Comparison of ENCODE assay signal across 18 cellular contexts in the genomic region with DNA sequence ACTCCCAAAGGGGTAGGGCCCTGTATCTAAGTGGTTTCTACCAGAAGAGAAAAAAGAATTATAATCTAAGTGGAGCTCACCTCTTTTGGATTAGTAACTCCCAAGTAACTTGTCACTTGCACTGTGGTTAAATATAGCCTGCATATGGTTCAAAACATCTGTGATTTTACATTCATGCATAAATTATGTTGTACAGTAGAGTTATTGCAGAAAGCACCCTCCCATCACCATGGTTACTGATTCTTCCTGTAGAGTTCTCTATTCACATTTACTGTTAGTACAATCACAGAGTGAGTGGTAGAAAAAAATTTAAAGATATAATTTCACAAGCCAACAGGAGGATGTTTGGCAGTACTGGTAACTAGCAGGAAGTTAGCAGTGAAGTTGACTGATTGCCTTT.
"Had no signal": no experiment of that assay in that cellular context is flagged by ENCODE, and none has a peak within 500 bp of the region (broad histone marks: within the 10 kb centered on the region; RNA-seq: fewer than 3 reads in every experiment).

No MANE protein-coding gene starts in this region.

- H3K27me3 Mint-ChIP-seq: naive thymus-derived CD8-positive, alpha-beta T cell; progenitor cell of endocrine pancreas; stimulated activated memory B cell treated with anti-CD40 and anti-IgM and Interleukin-4, amounts not matched to agents 10 μg/mL and 1 μg/mL and 100 μg/mL, for 72 hours; stimulated activated naive CD8-positive, alpha-beta T cell treated with anti-CD3 and anti-CD28 coated beads, Interleukin-15, Interleukin-2, amounts not matched to agents 100 ng/mL and 50 ng/mL, for 24 hours had no signal

- H3K36me3 Mint-ChIP-seq: naive thymus-derived CD8-positive, alpha-beta T cell; stimulated activated memory B cell treated with anti-CD40 and anti-IgM and Interleukin-4, amounts not matched to agents 10 μg/mL and 1 μg/mL and 100 μg/mL, for 72 hours had no signal

- H3K4me3 Mint-ChIP-seq: endodermal cell; naive thymus-derived CD8-positive, alpha-beta T cell; stimulated activated memory B cell treated with anti-CD40 and anti-IgM and Interleukin-4, amounts not matched to agents 10 μg/mL and 1 μg/mL and 100 μg/mL, for 72 hours; stimulated activated naive CD8-positive, alpha-beta T cell treated with anti-CD3 and anti-CD28 coated beads, Interleukin-15, Interleukin-2, amounts not matched to agents 100 ng/mL and 50 ng/mL, for 24 hours had no signal

- H3K27ac Mint-ChIP-seq: naive thymus-derived CD8-positive, alpha-beta T cell; stimulated activated memory B cell treated with anti-CD40 and anti-IgM and Interleukin-4, amounts not matched to agents 10 μg/mL and 1 μg/mL and 100 μg/mL, for 72 hours; stimulated activated naive CD8-positive, alpha-beta T cell treated with anti-CD3 and anti-CD28 coated beads, Interleukin-15, Interleukin-2, amounts not matched to agents 100 ng/mL and 50 ng/mL, for 24 hours had no signal

- H3K4me1 Mint-ChIP-seq: naive thymus-derived CD8-positive, alpha-beta T cell; stimulated activated memory B cell treated with anti-CD40 and anti-IgM and Interleukin-4, amounts not matched to agents 10 μg/mL and 1 μg/mL and 100 μg/mL, for 72 hours had no signal

- H3K9me3 Mint-ChIP-seq: endodermal cell; stimulated activated memory B cell treated with anti-CD40 and anti-IgM and Interleukin-4, amounts not matched to agents 10 μg/mL and 1 μg/mL and 100 μg/mL, for 72 hours; stimulated activated naive CD8-positive, alpha-beta T cell treated with anti-CD3 and anti-CD28 coated beads, Interleukin-15, Interleukin-2, amounts not matched to agents 100 ng/mL and 50 ng/mL, for 24 hours had no signal

- DNase-seq: colonic mucosa; dermis blood vessel endothelial cell; endodermal cell; erythroblast; foreskin keratinocyte; mammary epithelial cell; mucosa of descending colon; naive thymus-derived CD8-positive, alpha-beta T cell; occipital lobe; pancreas; right lobe of liver; stimulated activated CD4-positive, alpha-beta T cell treated with anti-CD3 and anti-CD28 coated beads, Interleukin-4, amount 100 ng/mL, for 24 hours; testis; upper lobe of right lung had no signal

- ATAC-seq: foreskin keratinocyte; left lobe of liver; mucosa of descending colon; naive thymus-derived CD8-positive, alpha-beta T cell; pancreas; right lobe of liver; stimulated activated memory B cell treated with anti-CD40 and anti-IgM and Interleukin-4, amounts not matched to agents 10 μg/mL and 1 μg/mL and 100 μg/mL, for 72 hours; upper lobe of right lung had no signal
